In genomic region chr11:128180446-128181089, GRCh38 we compare ENCODE assay signal across 13 cellular contexts.
DNase-seq lines count a peak whose midpoint lies in the region; ATAC-seq and TF ChIP-seq lines count a peak whose summit lies in the region.
"Had no signal": no experiment of that assay in that cellular context is flagged by ENCODE, and none has a peak within 500 bp of the region (broad histone marks: within the 10 kb centered on the region; RNA-seq: fewer than 3 reads in every experiment).

No MANE protein-coding gene starts in this region.

- CTCF ChIA-PET in RWPE1 (lab: Yijun Ruan, JAX), result interaction anchor here (0.8 kb wide), 1 partner anchor 8 kb away, joined by 3 read pairs; no protein-coding TSS in a partner anchor
- CTCF ChIA-PET in activated CD4-positive, alpha-beta T cell treated with anti-CD3 and anti-CD28 coated beads for 36 hours (lab: Charles Lee), result interaction anchor here (1.1 to 2.6 kb wide), 4 partner anchors 9 to 23 kb away, joined by 3 to 9 read pairs (median 6); no protein-coding TSS in a partner anchor

- no peak overlapping the region for H3K4me3 Mint-ChIP-seq in activated CD4-positive, alpha-beta T cell treated with anti-CD3 and anti-CD28 coated beads, Interleukin-2, amount 10 ng/mL, durations not matched to agents 24 days and 14 days
- H3K4me3 Mint-ChIP-seq in activated CD4-positive, alpha-beta T cell treated with anti-CD3 and anti-CD28 coated beads for 36 hours, result no peak overlapping the region
- H3K4me3 Mint-ChIP-seq: CD14-positive monocyte; naive thymus-derived CD4-positive, alpha-beta T cell; WTC11 had no signal

- POLR2A ChIA-PET in RWPE1 (lab: Yijun Ruan, JAX; ENCODE audit: low non-redundant PET), result no interaction called here
- POLR2A ChIA-PET in activated CD4-positive, alpha-beta T cell treated with anti-CD3 and anti-CD28 coated beads for 36 hours (lab: Charles Lee), result interaction anchor here (0.5 kb wide), 1 partner anchor 213 kb away, joined by 4 read pairs; no protein-coding TSS in a partner anchor

- TF ChIP-seq CTCF in RWPE1 (conservative IDR thresholded peaks at IDR 0.05; ENCODE audit: low read depth), result no peak
- no peak for TF ChIP-seq CTCF in spleen (IDR thresholded peaks at IDR 0.05 in 8 of 11, conservative IDR thresholded peaks at IDR 0.05 in 3 of 11)

- H3K27me3 Mint-ChIP-seq in activated CD4-positive, alpha-beta T cell treated with anti-CD3 and anti-CD28 coated beads, Interleukin-2, amount 10 ng/mL, durations not matched to agents 24 days and 14 days, result no peaks in the 10 kb centered on the region
- H3K27me3 Mint-ChIP-seq in activated CD4-positive, alpha-beta T cell treated with anti-CD3 and anti-CD28 coated beads for 36 hours, result no peaks in the 10 kb centered on the region

- no peak overlapping the region for H3K4me3 ChIP-seq in spleen
- H3K4me3 ChIP-seq: heart left ventricle had no signal

- H3K27ac Mint-ChIP-seq in activated CD4-positive, alpha-beta T cell treated with anti-CD3 and anti-CD28 coated beads, Interleukin-2, amount 10 ng/mL, durations not matched to agents 24 days and 14 days, result peak overlapping the region; percentile 34
- no peak overlapping the region for H3K27ac Mint-ChIP-seq in activated CD4-positive, alpha-beta T cell treated with anti-CD3 and anti-CD28 coated beads for 36 hours
- H3K27ac Mint-ChIP-seq: CD14-positive monocyte, WTC11 had no signal

- H3K4me1 Mint-ChIP-seq in activated CD4-positive, alpha-beta T cell treated with anti-CD3 and anti-CD28 coated beads, Interleukin-2, amount 10 ng/mL, durations not matched to agents 24 days and 14 days, result peaks cover 38% of the 10 kb centered on the region
- peaks cover 21% of the 10 kb centered on the region for H3K4me1 Mint-ChIP-seq in activated CD4-positive, alpha-beta T cell treated with anti-CD3 and anti-CD28 coated beads for 36 hours
- H3K4me1 Mint-ChIP-seq: CD14-positive monocyte had no signal

- no peaks in the 10 kb centered on the region for H3K27me3 ChIP-seq in spleen (replicated peaks in 1 of 7)
- H3K27me3 ChIP-seq: heart left ventricle had no signal

- peaks cover 20% of the 10 kb centered on the region for H3K9me3 Mint-ChIP-seq in activated CD4-positive, alpha-beta T cell treated with anti-CD3 and anti-CD28 coated beads, Interleukin-2, amount 10 ng/mL, durations not matched to agents 24 days and 14 days
- peaks cover 15% of the 10 kb centered on the region for H3K9me3 Mint-ChIP-seq in activated CD4-positive, alpha-beta T cell treated with anti-CD3 and anti-CD28 coated beads for 36 hours (ENCODE audit: low read depth)

- peaks cover 0 to 20% (median 12%) of the 10 kb centered on the region in 6 donors for H3K4me1 ChIP-seq in spleen

- no peak for TF ChIP-seq POLR2A in spleen (IDR thresholded peaks at IDR 0.05)

- WGBS in spleen, 5 donors, result 53 to 71% (median 69%) methylated on average over 5 of the region's 5 CpGs

- peaks cover 7% of the 10 kb centered on the region for H3K36me3 Mint-ChIP-seq in activated CD4-positive, alpha-beta T cell treated with anti-CD3 and anti-CD28 coated beads, Interleukin-2, amount 10 ng/mL, durations not matched to agents 24 days and 14 days (ENCODE audit: low read depth)
- peaks cover 11% of the 10 kb centered on the region for H3K36me3 Mint-ChIP-seq in activated CD4-positive, alpha-beta T cell treated with anti-CD3 and anti-CD28 coated beads for 36 hours (ENCODE audit: low read depth)
- H3K36me3 Mint-ChIP-seq: CD14-positive monocyte had no signal

- peak overlapping the region; percentile 89 for H3K27ac ChIP-seq in RWPE1
- H3K27ac ChIP-seq in spleen, result peak overlapping the region; percentile 1 to 85 (median 68)
- H3K27ac ChIP-seq: heart left ventricle had no signal

- no peak for ATAC-seq in GM19455 (IDR thresholded peaks at IDR 0.05; ENCODE audit: unreplicated experiment)
- ATAC-seq in activated CD4-positive, alpha-beta T cell treated with anti-CD3 and anti-CD28 coated beads for 36 hours, result no peak
- ATAC-seq: naive thymus-derived CD4-positive, alpha-beta T cell; WTC11 had no signal

- intact Hi-C loops in activated CD4-positive, alpha-beta T cell treated with anti-CD3 and anti-CD28 coated beads, Interleukin-2, amount 10 ng/mL, durations not matched to agents 24 days and 14 days (cut with micrococcal nuclease), result no loop called here
- intact Hi-C loops in spleen (cut with DNase I; ENCODE audit: low total_unique reads), result loop anchor here (5.0 kb wide), 1 partner anchor 452 kb away; no protein-coding TSS in a partner anchor
- intact Hi-C loops in activated CD4-positive, alpha-beta T cell treated with anti-CD3 and anti-CD28 coated beads for 36 hours (cut with DNase I, micrococcal nuclease), result no loop called here

- DNase-seq in activated CD4-positive, alpha-beta T cell treated with anti-CD3 and anti-CD28 coated beads, Interleukin-2, amount 10 ng/mL, durations not matched to agents 24 days and 14 days, result no peak
- DNase-seq in activated CD4-positive, alpha-beta T cell treated with anti-CD3 and anti-CD28 coated beads for 48 hours, result no peak
- DNase-seq in RWPE1 (ENCODE audit: low spot score) (peak; percentile 83), fibroblast of peridontal ligament (ENCODE audit: extremely low read depth) (peak; percentile 76), spleen (no peak)
- no peak for DNase-seq in activated naive CD4-positive, alpha-beta T cell treated with Interleukin-2 at 50 U/mL for 16 hours
- DNase-seq in activated CD4-positive, alpha-beta T cell treated with anti-CD3 and anti-CD28 coated beads for 36 hours, result no peak
- DNase-seq: heart left ventricle; naive thymus-derived CD4-positive, alpha-beta T cell; NCI-H526 had no signal

- H3K36me3 ChIP-seq in spleen, result no peaks in the 10 kb centered on the region
- H3K36me3 ChIP-seq: heart left ventricle had no signal

- peaks cover 0 to 8% (median 0%) of the 10 kb centered on the region in 8 donors for H3K9me3 ChIP-seq in spleen
- H3K9me3 ChIP-seq: heart left ventricle had no signal

Comparison
In these comparisons a context has a peak if more than half of its experiments do, and no peak if none do; other contexts are left out.
1. DNase-seq: peak in RWPE1 (single experiment) and fibroblast of peridontal ligament (single experiment); none in activated CD4-positive, alpha-beta T cell treated with anti-CD3 and anti-CD28 coated beads, Interleukin-2, amount 10 ng/mL, durations not matched to agents 24 days and 14 days (single experiment), activated CD4-positive, alpha-beta T cell treated with anti-CD3 and anti-CD28 coated beads for 48 hours (single experiment), spleen (single experiment), activated naive CD4-positive, alpha-beta T cell treated with Interleukin-2 at 50 U/mL for 16 hours (single experiment) and activated CD4-positive, alpha-beta T cell treated with anti-CD3 and anti-CD28 coated beads for 36 hours (single experiment).